8 cellular contexts compared by ENCODE assay signal in genomic region chr22:41237036-41237706, GRCh38. TPM values are rescaled to one million over a fixed set of nuclear protein-coding genes. Genes with fewer than 3 reads are reported as not detected.
DNase-seq lines count a peak whose midpoint lies in the region; ATAC-seq and TF ChIP-seq lines count a peak whose summit lies in the region.

No MANE protein-coding gene starts in this region.

- no peaks in the 10 kb centered on the region for H3K9me3 ChIP-seq in CD4-positive, alpha-beta T cell (ENCODE audit: control insufficient read depth, low read length)
- H3K9me3 ChIP-seq in Loucy (ENCODE audit: insufficient read depth, low read depth, low read length), result no peaks in the 10 kb centered on the region
- no peaks in the 10 kb centered on the region for H3K9me3 ChIP-seq in neural progenitor cell (ENCODE audit: low read depth)

- peak; percentile 69 for TF ChIP-seq CTCF in CD4-positive, alpha-beta T cell (IDR thresholded peaks at IDR 0.05)
- TF ChIP-seq CTCF in Loucy (conservative IDR thresholded peaks at IDR 0.05; ENCODE audit: low read length) (peak; percentile 46; the same call in 1 of the 2 replicates), neural progenitor cell (IDR thresholded peaks at IDR 0.05) (no peak)

- CTCF ChIA-PET in CD4-positive, alpha-beta T cell (lab: Charles Lee), result interaction anchor here (0.5 to 1.9 kb wide), 25 partner anchors 10 to 697 kb away, joined by 3 to 49 read pairs (median 5); partner anchors contain the start of genes EP300, L3MBTL2, RANGAP1 and ZC3H7B

- H3K4me1 Mint-ChIP-seq in CD4-positive, alpha-beta T cell (ENCODE audit: low read depth), result peaks cover 5% of the 10 kb centered on the region
- H3K4me1 Mint-ChIP-seq in effector memory CD8-positive, alpha-beta T cell (ENCODE audit: low read depth in 2 of 2), result peaks cover 4 to 7% of the 10 kb centered on the region in 2 donors
- peaks cover 10% of the 10 kb centered on the region for H3K4me1 Mint-ChIP-seq in neural progenitor cell

- H3K27me3 Mint-ChIP-seq in CD4-positive, alpha-beta T cell, result no peaks in the 10 kb centered on the region
- H3K27me3 Mint-ChIP-seq in effector memory CD8-positive, alpha-beta T cell, result no peaks in the 10 kb centered on the region
- H3K27me3 Mint-ChIP-seq in neural progenitor cell (ENCODE audit: insufficient read depth, low read depth), result peaks cover 4% of the 10 kb centered on the region

- H3K9ac ChIP-seq in Loucy (ENCODE audit: low read depth, low read length, poor library complexity, severe bottlenecking) (no peak overlapping the region), neural progenitor cell (no peak overlapping the region)

- no peaks in the 10 kb centered on the region for H3K36me3 ChIP-seq in Loucy (ENCODE audit: insufficient read depth, low read length)
- H3K36me3 ChIP-seq in neural progenitor cell, result no peaks in the 10 kb centered on the region

- no peak overlapping the region for H3K27ac ChIP-seq in CD4-positive, alpha-beta T cell (ENCODE audit: low read depth, low read length)
- no peak overlapping the region for H3K27ac ChIP-seq in neural progenitor cell

- H3F3A ChIP-seq in Loucy (ENCODE audit: low read depth) (no peaks in the 10 kb centered on the region), neural progenitor cell (ENCODE audit: low read depth) (peaks cover 19% of the 10 kb centered on the region)

- H3K4me3 ChIP-seq in Loucy (ENCODE audit: low read length, poor library complexity, severe bottlenecking) (peak overlapping the region; percentile 46), neural progenitor cell (peak overlapping the region; percentile 36)

- H2AFZ ChIP-seq in Loucy (ENCODE audit: low read length), result no peak overlapping the region
- peak overlapping the region; percentile 87 for H2AFZ ChIP-seq in neural progenitor cell (replicated peaks)

- H3K4me1 ChIP-seq in Loucy (ENCODE audit: insufficient read depth, low read length, poor library complexity, severe bottlenecking), result no peaks in the 10 kb centered on the region
- peaks cover 9% of the 10 kb centered on the region for H3K4me1 ChIP-seq in neural progenitor cell

- H3K27ac Mint-ChIP-seq in CD4-positive, alpha-beta T cell, result no peak overlapping the region
- peak overlapping the region in 1 of 2 donors; percentile 75 for H3K27ac Mint-ChIP-seq in effector memory CD8-positive, alpha-beta T cell
- H3K27ac Mint-ChIP-seq in neural progenitor cell, result no peak overlapping the region

- H3K36me3 Mint-ChIP-seq in CD4-positive, alpha-beta T cell (ENCODE audit: low read depth), result no peaks in the 10 kb centered on the region
- H3K36me3 Mint-ChIP-seq in effector memory CD8-positive, alpha-beta T cell (ENCODE audit: insufficient read depth), result peaks cover 12% of the 10 kb centered on the region
- H3K36me3 Mint-ChIP-seq in neural progenitor cell, result no peaks in the 10 kb centered on the region

- ATAC-seq in CD4-positive, alpha-beta T cell (ENCODE audit: poor library complexity), result no peak
- ATAC-seq in effector memory CD8-positive, alpha-beta T cell (replicated peaks), result no peak
- ATAC-seq in GM19395 (IDR thresholded peaks at IDR 0.05; ENCODE audit: unreplicated experiment), result no peak

- DNase-seq in CD4-positive, alpha-beta T cell, result no peak
- DNase-seq in effector memory CD8-positive, alpha-beta T cell, result no peak
- DNase-seq in neural progenitor cell (ENCODE audit: low spot score) (no peak), NCI-H1417 treated with DMSO at 0.1 percent for 48 hours (lab: John Stamatoyannopoulos, UW) (no peak), NCI-H1092 treated with DMSO at 0.1 percent for 48 hours (lab: John Stamatoyannopoulos, UW) (no peak), H4 (ENCODE audit: low spot score) (no peak)

- H3K4me3 Mint-ChIP-seq in CD4-positive, alpha-beta T cell, result peak overlapping the region; percentile 73
- H3K4me3 Mint-ChIP-seq in effector memory CD8-positive, alpha-beta T cell, result peak overlapping the region; percentile 58 to 81
- peak overlapping the region; percentile 35 for H3K4me3 Mint-ChIP-seq in neural progenitor cell

- no peaks in the 10 kb centered on the region for H4K20me1 ChIP-seq in Loucy (ENCODE audit: insufficient read depth, low read length, poor library complexity, severe bottlenecking)
- no peaks in the 10 kb centered on the region for H4K20me1 ChIP-seq in neural progenitor cell (ENCODE audit: low read depth)

- H3K79me2 ChIP-seq in Loucy (ENCODE audit: insufficient read depth, low read length), result no peaks in the 10 kb centered on the region
- H3K79me2 ChIP-seq in neural progenitor cell (ENCODE audit: low read depth), result no peaks in the 10 kb centered on the region

- intact Hi-C loops in CD4-positive, alpha-beta T cell (cut with DNase I, micrococcal nuclease), result loop anchor here (1.0 to 10.0 kb wide), 3 partner anchors 35 to 315 kb away; no protein-coding TSS in a partner anchor

- no peaks in the 10 kb centered on the region for H3K27me3 ChIP-seq in CD4-positive, alpha-beta T cell (ENCODE audit: control insufficient read depth, insufficient read depth, low read length)
- H3K27me3 ChIP-seq in Loucy (ENCODE audit: insufficient read depth, low read length, poor library complexity, severe bottlenecking) (no peaks in the 10 kb centered on the region), neural progenitor cell (peaks cover 21% of the 10 kb centered on the region)

- POLR2A ChIA-PET in CD4-positive, alpha-beta T cell (lab: Charles Lee), result interaction anchor here (0.6 to 2.4 kb wide), 19 partner anchors 16 to 452 kb away, joined by 3 to 39 read pairs (median 4); partner anchors contain the start of genes EP300, L3MBTL2, PHF5A and RANGAP1

- no peaks in the 10 kb centered on the region for H3K9me3 Mint-ChIP-seq in CD4-positive, alpha-beta T cell
- H3K9me3 Mint-ChIP-seq in effector memory CD8-positive, alpha-beta T cell, result no peaks in the 10 kb centered on the region
- H3K9me3 Mint-ChIP-seq in neural progenitor cell, result no peaks in the 10 kb centered on the region

- H3K4me2 ChIP-seq in Loucy (ENCODE audit: low read depth, low read length, poor library complexity, severe bottlenecking), result peak overlapping the region; percentile 46
- H3K4me2 ChIP-seq in neural progenitor cell, result peak overlapping the region; percentile 73

- no peaks in the 10 kb centered on the region for H3K9me2 ChIP-seq in Loucy (replicated peaks; ENCODE audit: low read depth, low read length)

RNA-seq across cellular contexts. Expression of gene CHADL, which starts 3.6 kb away (rescaled TPM):
- total RNA-seq in CD4-positive, alpha-beta T cell, result 1 to 10 TPM; 1.7 to 1.8 TPM
- total RNA-seq in neural progenitor cell (ENCODE audit: low replicate concordance), result 0.56 TPM in 1 of 2 replicates, not detected in the other
- not detected in 2 replicates for total RNA-seq in H4 (2014; rRNA removed; shearing (Covaris generic))

RNA-seq across cellular contexts. Expression of gene L3MBTL2, which starts 32.1 kb away (rescaled TPM):
- 10 to 100 TPM; 16.4 to 17.5 TPM for total RNA-seq in CD4-positive, alpha-beta T cell
- 14.4 and 24.4 TPM in 2 replicates for total RNA-seq in neural progenitor cell (ENCODE audit: low replicate concordance)
- total RNA-seq in H4 (2014; rRNA removed; shearing (Covaris generic)), result 16.4 and 20.7 TPM in 2 replicates

RNA-seq across cellular contexts. Expression of gene RANGAP1, which starts 48.8 kb away (rescaled TPM):
- total RNA-seq in CD4-positive, alpha-beta T cell, result 100 to 1,000 TPM; 163 to 172 TPM
- total RNA-seq in neural progenitor cell (ENCODE audit: low replicate concordance), result 53.4 and 114 TPM in 2 replicates
- total RNA-seq in H4 (2014; rRNA removed; shearing (Covaris generic)), result 29.7 and 44.6 TPM in 2 replicates
